Comparison of ENCODE assay signal across 8 cellular contexts in the genomic region with DNA sequence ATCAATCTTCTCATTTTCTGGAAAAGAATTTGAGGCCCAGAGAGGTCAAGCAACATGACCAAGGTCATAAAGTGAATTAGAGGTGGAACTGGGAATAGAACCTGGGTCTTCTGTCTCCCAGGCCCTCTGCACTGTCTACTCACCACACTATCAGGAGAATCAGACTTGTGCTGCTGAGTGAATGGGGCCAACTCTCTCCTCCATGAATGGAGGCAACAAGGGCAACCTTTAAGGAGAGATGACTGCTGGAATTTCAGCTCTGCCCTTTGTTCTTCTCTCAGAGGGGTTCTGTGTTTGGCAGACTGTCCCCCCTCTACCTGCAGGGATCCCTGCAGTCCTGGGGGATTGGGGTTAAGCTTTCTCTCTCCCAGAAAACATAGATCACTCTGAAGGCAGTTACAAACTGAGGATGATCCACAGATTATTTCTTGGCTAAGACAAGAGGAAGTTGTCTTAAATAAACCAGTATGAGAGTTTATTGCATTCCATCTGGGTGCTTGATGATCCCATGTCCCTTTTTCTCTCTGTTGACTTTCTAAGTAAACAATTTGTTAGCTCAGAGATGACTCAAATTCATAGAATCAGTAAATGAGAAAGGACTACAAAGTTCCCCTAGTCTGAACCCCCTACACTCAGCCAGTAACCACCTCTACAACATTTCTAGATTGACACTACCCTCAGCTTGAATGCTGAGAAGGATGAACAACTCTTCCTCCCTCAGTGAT.
DNase-seq lines count a peak whose midpoint lies in the region; ATAC-seq, FAIRE-seq and TF ChIP-seq lines count a peak whose summit lies in the region.

No MANE protein-coding gene starts in this region.

- TSS peak; percentile 93 for BruUV-seq in HepG2 (replicated peaks; lab: Mats Ljungman, UMichigan)

- no peak for TF ChIP-seq RAD21 in HepG2 (CRISPR knock-in tag; IDR thresholded peaks at IDR 0.05)

- in situ Hi-C loops in HepG2 (cut with HindIII; ENCODE audit: extremely low pct_ligation_motif_present, low pct_unique_long_range_greater_than_20kb) = no loop called here

- ATAC-seq in HepG2 (peak; percentile 64), GM19395 (IDR thresholded peaks at IDR 0.05; ENCODE audit: unreplicated experiment) (no peak), GM21576 (IDR thresholded peaks at IDR 0.05; ENCODE audit: unreplicated experiment) (no peak)

- H3K36me3 Mint-ChIP-seq in CD14-positive monocyte (peaks cover 2 to 4% of the 10 kb centered on the region in 2 donors), astrocyte (ENCODE audit: low read depth, unreplicated experiment) (peaks cover 1% of the 10 kb centered on the region)

- H3K9ac ChIP-seq in HUES6 (ENCODE audit: low read length) = peak overlapping the region; percentile 50
- peak overlapping the region; percentile 71 for H3K9ac ChIP-seq in astrocyte (ENCODE audit: low read length)
- H3K9ac ChIP-seq in HepG2 (ENCODE audit: insufficient read depth, low read depth, low read length) = peak overlapping the region; percentile 73

- H3K4me3 ChIP-seq in HUES6 (ENCODE audit: low read depth, low read length) (no peak overlapping the region; the same call in 1 of the 2 replicates), astrocyte (ENCODE audit: insufficient read depth, low read depth, low read length) (no peak overlapping the region), HepG2 (replicated peaks in 1 of 3; ENCODE audit: insufficient read depth in 1 of 3, low read depth in 2 of 3, low read length in 3 of 3) (peak overlapping the region in 2 of 3 experiments; percentile 48 to 67; a peak in 1 of 6 replicates), tibial artery (no peak overlapping the region)

- H3K9me3 ChIP-seq in HUES6 (ENCODE audit: control insufficient read depth, insufficient read depth, low read depth, low read length) = peaks cover 6% of the 10 kb centered on the region
- no peaks in the 10 kb centered on the region for H3K9me3 ChIP-seq in astrocyte (ENCODE audit: insufficient read depth, low read depth, low read length)
- no peaks in the 10 kb centered on the region for H3K9me3 ChIP-seq in HepG2 (ENCODE audit: low read length)
- H3K9me3 ChIP-seq in tibial artery = no peaks in the 10 kb centered on the region

- TF ChIP-seq POLR2A in HepG2 (IDR thresholded peaks at IDR 0.05; ENCODE audit: insufficient read depth in 1 of 2, low read depth in 2 of 2, low read length in 2 of 2) = no peak; a peak in 1 of 4 replicates

- peaks cover 0 to 3% (median 0%) of the 10 kb centered on the region in 3 donors for H3K27me3 Mint-ChIP-seq in CD14-positive monocyte (ENCODE audit: low read depth in 3 of 3)
- no peaks in the 10 kb centered on the region for H3K27me3 Mint-ChIP-seq in astrocyte (ENCODE audit: low read depth, unreplicated experiment)

- H3K4me3 Mint-ChIP-seq in CD14-positive monocyte (peak overlapping the region; percentile 46 to 89), astrocyte (ENCODE audit: unreplicated experiment) (no peak overlapping the region)

- peak overlapping the region; percentile 18 for H2AFZ ChIP-seq in astrocyte (ENCODE audit: low read depth, low read length)
- no peak overlapping the region for H2AFZ ChIP-seq in HepG2 (ENCODE audit: low read length)

- intact Hi-C loops in CD14-positive monocyte (cut with micrococcal nuclease) (loop anchor here in 1 of 2 donors (5.0 to 10.0 kb wide), 2 partner anchors 188 to 189 kb away; no protein-coding TSS in a partner anchor), HepG2 (cut with micrococcal nuclease; ENCODE audit: unreplicated experiment) (loop anchor here (5.0 to 10.0 kb wide), 2 partner anchors 48 to 99 kb away; a partner anchor contains a TSS), tibial artery (cut with DNase I; ENCODE audit: low total_unique reads) (no loop called here)

- H3K79me2 ChIP-seq in astrocyte (ENCODE audit: insufficient read depth, low read length) (no peaks in the 10 kb centered on the region), HepG2 (ENCODE audit: insufficient read depth, low read length) (no peaks in the 10 kb centered on the region)

- peaks cover 56% of the 10 kb centered on the region for H3K4me1 Mint-ChIP-seq in CD14-positive monocyte
- H3K4me1 Mint-ChIP-seq in astrocyte (ENCODE audit: low read depth, unreplicated experiment) = peaks cover 28% of the 10 kb centered on the region

- H4K20me1 ChIP-seq in astrocyte (ENCODE audit: insufficient read depth, low read length) (no peaks in the 10 kb centered on the region), HepG2 (ENCODE audit: insufficient read depth, low read length) (no peaks in the 10 kb centered on the region)

- H3K27me3 ChIP-seq in HUES6 (ENCODE audit: control insufficient read depth, insufficient read depth, low read length) (no peaks in the 10 kb centered on the region), astrocyte (ENCODE audit: insufficient read depth, low read length) (no peaks in the 10 kb centered on the region), HepG2 (ENCODE audit: control insufficient read depth in 1 of 2, insufficient read depth in 2 of 2, low read length in 2 of 2) (no peaks in the 10 kb centered on the region; a peak in 1 of 5 replicates), tibial artery (no peaks in the 10 kb centered on the region)

- H3K27ac Mint-ChIP-seq in CD14-positive monocyte (peak overlapping the region; percentile 99 to 100 (median 100)), astrocyte (ENCODE audit: unreplicated experiment) (peak overlapping the region; percentile 99)

- CTCF ChIA-PET in HepG2 (lab: Yijun Ruan, JAX; ENCODE audit: low intra/inter-chr PET ratio, low total read pairs) = no interaction called here

- TF ChIP-seq CTCF in CD14-positive monocyte (IDR thresholded peaks at IDR 0.05) (no peak), astrocyte (IDR thresholded peaks at IDR 0.05; ENCODE audit: insufficient read depth, low read depth, low read length) (no peak), HepG2 (CRISPR knock-in tag; IDR thresholded peaks at IDR 0.05) (no peak), tibial artery (IDR thresholded peaks at IDR 0.05) (no peak)

- peaks cover 37% of the 10 kb centered on the region for H3K4me1 ChIP-seq in HUES6 (ENCODE audit: control insufficient read depth, insufficient read depth, low read length)
- peaks cover 19% of the 10 kb centered on the region for H3K4me1 ChIP-seq in astrocyte (ENCODE audit: insufficient read depth, low read length)
- peaks cover 50% of the 10 kb centered on the region for H3K4me1 ChIP-seq in HepG2 (ENCODE audit: insufficient read depth, low read length)
- H3K4me1 ChIP-seq in tibial artery = peaks cover 0 to 35% (median 23%) of the 10 kb centered on the region in 4 donors

- POLR2A ChIA-PET in HepG2 (lab: Yijun Ruan, JAX) = interaction anchor here (0.9 to 4.9 kb wide), 21 partner anchors 10 to 532 kb away, joined by 3 to 45 read pairs (median 5); a partner anchor contains a TSS

- H3K27ac ChIP-seq in HUES6 (ENCODE audit: low read depth, low read length) (peak overlapping the region; percentile 80; the same call in 1 of the 2 replicates), astrocyte (ENCODE audit: low read depth, low read length) (peak overlapping the region; percentile 88), HepG2 (ENCODE audit: extremely low read length, insufficient read depth, low read length) (peak overlapping the region; percentile 74), tibial artery (peak overlapping the region; percentile 76 to 79)

- DNase-seq in CD14-positive monocyte (ENCODE audit: low spot score) (no peak), astrocyte (ENCODE audit: low read depth) (peak; percentile 47), HepG2 (ENCODE audit: low spot score) (peak; percentile 77), tibial artery (no peak), NCI-H1105 (lab: John Stamatoyannopoulos, UW) (no peak)

- H3K36me3 ChIP-seq in HUES6 (ENCODE audit: control insufficient read depth, insufficient read depth, low read length) (no peaks in the 10 kb centered on the region), astrocyte (ENCODE audit: insufficient read depth, low read length) (no peaks in the 10 kb centered on the region), HepG2 (replicated peaks in 1 of 2; ENCODE audit: control insufficient read depth in 1 of 2, insufficient read depth in 2 of 2, low read length in 2 of 2) (no peaks in the 10 kb centered on the region), tibial artery (no peaks in the 10 kb centered on the region)

- peaks cover 2 to 6% (median 4%) of the 10 kb centered on the region in 7 donors for H3K9me3 Mint-ChIP-seq in CD14-positive monocyte
- H3K9me3 Mint-ChIP-seq in astrocyte (ENCODE audit: unreplicated experiment) = no peaks in the 10 kb centered on the region

- no peak for FAIRE-seq in astrocyte (lab: Jason Lieb, UNC)
- FAIRE-seq in HepG2 (lab: Jason Lieb, UNC) = peak; percentile 43

- TF ChIP-seq EP300 in HepG2 (IDR thresholded peaks at IDR 0.05; ENCODE audit: low read depth in 2 of 2, low read length in 2 of 2) (peak in 1 of 2 experiments; percentile 64; a peak in 1 of 4 replicates), HepG2 (CRISPR knock-in tag; IDR thresholded peaks at IDR 0.05; ENCODE audit: borderline replicate concordance) (no peak)

- H3K4me2 ChIP-seq in astrocyte (ENCODE audit: low read length) = peak overlapping the region; percentile 56
- peak overlapping the region; percentile 86 for H3K4me2 ChIP-seq in HepG2 (ENCODE audit: low read depth, low read length)

TF ChIP-seq in HepG2, 621 proteins besides CTCF, POLR2A, EP300 and RAD21 (continues in another document):
- TF ChIP-seq SIX1 (CRISPR knock-in tag; IDR thresholded peaks at IDR 0.05; ENCODE audit: borderline replicate concordance) = no peak
- no peak for TF ChIP-seq PCBP2 (optimal IDR thresholded peaks at IDR 0.05; ENCODE audit: low read depth, low read length, poor library complexity, severe bottlenecking)
- TF ChIP-seq TEAD3 (CRISPR knock-in tag; optimal IDR thresholded peaks at IDR 0.05; ENCODE audit: borderline replicate concordance) = peak; percentile 48
- 0 out of 2 replicates have a peak, but pooled peaks have one; percentile 41 for TF ChIP-seq FOXA1 (IDR thresholded peaks at IDR 0.05)
- TF ChIP-seq FOXA1 (CRISPR knock-in tag; IDR thresholded peaks at IDR 0.05) = no peak
- peak; percentile 27; the same call in 1 of the 2 replicates for TF ChIP-seq KDM6A (CRISPR knock-in tag; IDR thresholded peaks at IDR 0.05; ENCODE audit: low read depth)
- TF ChIP-seq RARA (CRISPR knock-in tag; IDR thresholded peaks at IDR 0.05) = peak; percentile 67
- peak; percentile 35; the same call in 1 of the 2 replicates for TF ChIP-seq SAP130 (CRISPR knock-in tag; IDR thresholded peaks at IDR 0.05; ENCODE audit: low read depth)

Comparison
In these comparisons a context has a peak if more than half of its experiments do, and no peak if none do; other contexts are left out.
1. DNase-seq: peak in astrocyte (single experiment) and HepG2 (single experiment); none in CD14-positive monocyte (single experiment), tibial artery (0 of 2) and NCI-H1105 (single experiment).
2. H3K4me3 ChIP-seq: peak in HepG2 (2 of 3); none in HUES6 (single experiment), astrocyte (single experiment) and tibial artery (0 of 2).
3. Peak in every context shown above with its lines, with median percentiles within 50 percentile points of each other: H3K27ac ChIP-seq and H3K9ac ChIP-seq.